Comparison of ENCODE assay signal across 3 cellular contexts in the genomic region with DNA sequence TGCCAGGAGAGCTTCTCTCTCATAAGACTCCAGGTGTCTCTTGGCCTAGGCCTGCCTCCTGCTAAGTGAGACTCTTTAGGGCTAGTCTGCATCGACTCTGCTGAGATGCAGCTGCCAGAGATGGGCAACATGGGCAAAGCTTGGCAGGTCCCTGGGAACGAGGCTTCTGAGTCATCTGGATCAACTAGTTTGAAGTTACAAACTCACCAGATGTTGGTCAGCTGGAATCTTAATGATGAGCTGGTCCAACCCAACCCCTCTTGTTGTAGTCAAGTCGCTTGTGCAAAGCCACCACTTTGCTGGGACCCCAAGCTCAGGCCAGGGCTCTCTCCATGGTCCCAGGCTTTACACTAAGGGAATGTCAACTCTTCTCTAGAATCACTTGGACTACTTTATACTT. TPM values are rescaled to one million over a fixed set of nuclear protein-coding genes. Genes with fewer than 3 reads are reported as not detected.
"Had no signal": no experiment of that assay in that cellular context is flagged by ENCODE, and none has a peak within 500 bp of the region (broad histone marks: within the 10 kb centered on the region; RNA-seq: fewer than 3 reads in every experiment).

No MANE protein-coding gene starts in this region.

RNA-seq across cellular contexts. Expression of a gene that starts 38.9 kb away (rescaled TPM):
- total RNA-seq: activated CD4-positive, alpha-beta memory T cell treated with anti-CD3 and anti-CD28 coated beads for 36 hours; cardiac septum; Right ventricle myocardium inferior had no signal
